8 cellular contexts compared by ENCODE assay signal in genomic region chr13:24671367-24672117, GRCh38. TPM values are rescaled to one million over a fixed set of nuclear protein-coding genes. Genes with fewer than 3 reads are reported as not detected.
DNase-seq lines count a peak whose midpoint lies in the region; ATAC-seq and TF ChIP-seq lines count a peak whose summit lies in the region.

No MANE protein-coding gene starts in this region.

- H3K27ac ChIP-seq in OCI-LY3 (ENCODE audit: low read length): no peak overlapping the region
- H3K27ac ChIP-seq in coronary artery: peak overlapping the region in 1 of 2 donors; percentile 37
- H3K27ac ChIP-seq in right lobe of liver: no peak overlapping the region
- peak overlapping the region in 1 of 2 donors; percentile 34 for H3K27ac ChIP-seq in tibial artery

- CTCF ChIA-PET in HEK293T (lab: Yijun Ruan, JAX): interaction anchor here (0.7 to 1.0 kb wide), 2 partner anchors 10 to 178 kb away, joined by 3 to 4 read pairs; no protein-coding TSS in a partner anchor

- intact Hi-C loops in right lobe of liver (cut with DNase I) (no loop called here), tibial artery (cut with DNase I; ENCODE audit: low total_unique reads) (no loop called here)

- 11% methylated on average over 14 of the region's 14 CpGs for WGBS in right lobe of liver (ENCODE audit: insufficient coverage, low coverage, low lambda C conversion rate, missing lambda C conversion rate)

- no peaks in the 10 kb centered on the region for H3K79me2 ChIP-seq in OCI-LY3 (ENCODE audit: low read length)

- no peak overlapping the region for H3K9ac ChIP-seq in OCI-LY3 (ENCODE audit: low read length)

- POLR2A ChIA-PET in HEK293T (lab: Yijun Ruan, JAX): no interaction called here

- ATAC-seq in right lobe of liver (peak; percentile 90 to 95 (median 92)), GM19395 (IDR thresholded peaks at IDR 0.05; ENCODE audit: unreplicated experiment) (no peak)

- H3K9me3 ChIP-seq in OCI-LY3 (ENCODE audit: insufficient read depth, low read length): no peaks in the 10 kb centered on the region
- no peaks in the 10 kb centered on the region for H3K9me3 ChIP-seq in right lobe of liver
- H3K9me3 ChIP-seq in tibial artery: no peaks in the 10 kb centered on the region

- TF ChIP-seq CTCF in OCI-LY3 (IDR thresholded peaks at IDR 0.05; ENCODE audit: low read depth, low read length) (peak; percentile 89), coronary artery (IDR thresholded peaks at IDR 0.05) (peak; percentile 34), right lobe of liver (IDR thresholded peaks at IDR 0.05) (peak; percentile 51 to 69 (median 68)), tibial artery (IDR thresholded peaks at IDR 0.05) (peak; percentile 51 to 53)

- H3K4me1 ChIP-seq in OCI-LY3 (ENCODE audit: low read length): peaks cover 16% of the 10 kb centered on the region
- H3K4me1 ChIP-seq in right lobe of liver: peaks cover 0 to 4% (median 2%) of the 10 kb centered on the region in 4 donors
- peaks cover 0 to 11% (median 5%) of the 10 kb centered on the region in 4 donors for H3K4me1 ChIP-seq in tibial artery

- DNase-seq in DMS153 (lab: John Stamatoyannopoulos, UW) (peak; percentile 73), HEK293T (ENCODE audit: extremely low spot score) (peak; percentile 59), coronary artery (ENCODE audit: low spot score) (no peak), right lobe of liver (peak in 2 of 3 donors; percentile 30 to 44), tibial artery (peak in 1 of 2 donors; percentile 72), activated gamma-delta T cell treated with Interleukin-2 at 50 U/mL for 16 hours (no peak)

- H3K27me3 ChIP-seq in OCI-LY3 (ENCODE audit: low read depth, low read length) (peaks cover 34% of the 10 kb centered on the region), right lobe of liver (no peaks in the 10 kb centered on the region), tibial artery (peaks cover 0 to 3% of the 10 kb centered on the region in 2 donors)

- no peaks in the 10 kb centered on the region for H3K36me3 ChIP-seq in OCI-LY3 (replicated peaks; ENCODE audit: low read depth, low read length)
- no peaks in the 10 kb centered on the region for H3K36me3 ChIP-seq in right lobe of liver
- H3K36me3 ChIP-seq in tibial artery: no peaks in the 10 kb centered on the region

- H4K20me1 ChIP-seq in OCI-LY3 (ENCODE audit: insufficient read depth, low read length): no peaks in the 10 kb centered on the region

- peak overlapping the region; percentile 58 for H2AFZ ChIP-seq in OCI-LY3 (ENCODE audit: low read depth, low read length)

- H3K4me3 ChIP-seq in OCI-LY3 (ENCODE audit: low read length) (peak overlapping the region; percentile 62), coronary artery (peak overlapping the region; percentile 58), right lobe of liver (peak overlapping the region in 1 of 3 donors; percentile 13), tibial artery (peak overlapping the region; percentile 21 to 36)

- no peak for TF ChIP-seq POLR2A in right lobe of liver (IDR thresholded peaks at IDR 0.05)

- H3K4me2 ChIP-seq in OCI-LY3 (ENCODE audit: low read length): peak overlapping the region; percentile 69

TF ChIP-seq in HEK293T, 16 proteins besides CTCF, POLR2A, EP300 and RAD21:
- no peak for TF ChIP-seq PKNOX1 (IDR thresholded peaks at IDR 0.05)
- no peak for TF ChIP-seq FOXM1 (IDR thresholded peaks at IDR 0.05; ENCODE audit: borderline replicate concordance)
- TF ChIP-seq ELF4 (IDR thresholded peaks at IDR 0.05): no peak
- TF ChIP-seq CTBP1 (IDR thresholded peaks at IDR 0.05; ENCODE audit: borderline replicate concordance): no peak
- no peak for TF ChIP-seq ZNF384 (IDR thresholded peaks at IDR 0.05)
- no peak for TF ChIP-seq ARNT (IDR thresholded peaks at IDR 0.05)
- TF ChIP-seq BHLHE40 (IDR thresholded peaks at IDR 0.05; ENCODE audit: borderline replicate concordance): no peak
- TF ChIP-seq TARDBP (IDR thresholded peaks at IDR 0.05): no peak
- no peak for TF ChIP-seq HDGF (IDR thresholded peaks at IDR 0.05; ENCODE audit: borderline replicate concordance)
- no peak for TF ChIP-seq NFRKB (IDR thresholded peaks at IDR 0.05)
TF ChIP-seq in HEK293T: peak in this region for 0.

RNA-seq across cellular contexts. Expression of gene ATP12A, which starts 8.7 kb away (rescaled TPM):
- total RNA-seq in right lobe of liver: not detected

Comparison
In these comparisons a context has a peak if more than half of its experiments do, and no peak if none do; other contexts are left out.
1. DNase-seq: peak in DMS153 (single experiment), HEK293T (single experiment) and right lobe of liver (2 of 3); none in coronary artery (single experiment) and activated gamma-delta T cell treated with Interleukin-2 at 50 U/mL for 16 hours (single experiment).
2. CTCF ChIP-seq: peak in every context shown above with its lines; median percentile 89 in OCI-LY3; 68 in right lobe of liver; 52 in tibial artery; 34 in coronary artery.